Comparison of ENCODE assay signal across 17 cellular contexts in the genomic region with DNA sequence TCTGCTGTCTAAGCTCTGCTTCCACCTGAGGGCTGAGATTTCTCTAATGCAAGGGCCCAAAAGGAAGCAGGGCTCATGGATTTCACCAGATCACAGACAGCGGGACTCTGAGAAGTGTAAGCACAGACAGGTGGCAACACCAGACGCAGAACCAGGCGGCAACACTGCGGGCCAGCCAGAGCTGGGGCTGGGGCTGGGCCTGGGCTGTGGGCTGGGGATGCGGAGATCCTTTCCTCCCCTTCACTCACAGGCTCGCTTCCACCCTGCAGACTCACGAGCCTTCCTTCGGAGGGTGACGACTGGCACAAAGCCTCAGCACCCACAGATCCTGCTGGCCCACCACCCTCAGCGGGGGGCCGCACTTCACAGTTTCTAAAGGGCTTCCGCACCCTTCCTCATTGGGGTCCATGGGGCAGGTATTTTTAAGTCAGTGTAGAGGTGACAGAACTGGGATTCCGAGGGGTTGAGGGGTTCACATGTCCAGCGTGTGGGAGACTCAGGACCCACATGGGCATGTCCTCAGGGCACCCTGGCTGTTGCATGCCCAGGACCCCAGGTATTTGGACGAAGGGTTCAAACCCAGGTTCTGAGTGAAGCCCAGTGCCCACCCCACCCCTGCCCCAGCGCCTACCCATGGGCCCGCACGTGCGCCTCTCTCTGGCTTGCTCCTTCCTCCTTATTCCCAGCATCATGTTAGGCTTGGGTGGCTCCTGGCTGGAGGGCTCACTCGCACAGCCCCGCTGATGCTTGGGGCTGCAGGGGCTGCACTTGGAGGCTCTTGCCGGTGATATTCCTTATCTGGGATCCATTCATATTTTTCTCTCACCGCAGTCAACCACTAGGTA.
"Had no signal": no experiment of that assay in that cellular context is flagged by ENCODE, and none has a peak within 500 bp of the region (broad histone marks: within the 10 kb centered on the region; RNA-seq: fewer than 3 reads in every experiment).

No MANE protein-coding gene starts in this region.

- H3K27me3 ChIP-seq: ascending aorta had no signal

- H3K4me1 Mint-ChIP-seq: activated CD4-positive, alpha-beta T cell treated with anti-CD3 and anti-CD28 coated beads, Interleukin-2, amount 10 ng/mL, durations not matched to agents 7 days and 5 days; memory B cell had no signal

- H3K36me3 ChIP-seq: ascending aorta, spleen had no signal

- H3K9me3 ChIP-seq: ascending aorta, spleen had no signal

- H3K4me1 ChIP-seq: ascending aorta, spleen had no signal

- H3K27ac Mint-ChIP-seq: activated CD4-positive, alpha-beta T cell treated with anti-CD3 and anti-CD28 coated beads, Interleukin-2, amount 10 ng/mL, durations not matched to agents 7 days and 5 days; activated CD8-positive, alpha-beta T cell treated with anti-CD3 and anti-CD28 coated beads, Interleukin-2, amount 10 ng/mL, durations not matched to agents 7 days and 5 days; immature natural killer cell; memory B cell; naive thymus-derived CD4-positive, alpha-beta T cell had no signal

- H3K36me3 Mint-ChIP-seq: immature natural killer cell; memory B cell; naive thymus-derived CD4-positive, alpha-beta T cell had no signal

- H3K4me3 Mint-ChIP-seq: activated CD4-positive, alpha-beta T cell treated with anti-CD3 and anti-CD28 coated beads, Interleukin-2, amount 10 ng/mL, durations not matched to agents 7 days and 5 days; activated CD8-positive, alpha-beta T cell treated with anti-CD3 and anti-CD28 coated beads, Interleukin-2, amount 10 ng/mL, durations not matched to agents 7 days and 5 days; activated T-cell treated with anti-CD3 and anti-CD28 coated beads, Interleukin-2, amount 50 U/mL, for 4 hours; immature natural killer cell; memory B cell; naive thymus-derived CD4-positive, alpha-beta T cell had no signal

- H3K27ac ChIP-seq: ascending aorta, coronary artery, spleen had no signal

- H3K4me3 ChIP-seq: ascending aorta, coronary artery, spleen had no signal

- DNase-seq: activated CD4-positive, alpha-beta T cell treated with anti-CD3 and anti-CD28 coated beads, Interleukin-2, amount 10 ng/mL, durations not matched to agents 7 days and 5 days; activated CD8-positive, alpha-beta memory T cell treated with anti-CD3 and anti-CD28 coated beads, Interleukin-2, amount 50 U/mL, for 4 hours; activated CD8-positive, alpha-beta T cell treated with anti-CD3 and anti-CD28 coated beads, Interleukin-2, amount 10 ng/mL, durations not matched to agents 7 days and 5 days; activated naive CD4-positive, alpha-beta T cell treated with anti-CD3 and anti-CD28 coated beads, Interleukin-2, amount 50 U/mL, for 16 hours; activated T-cell treated with anti-CD3 and anti-CD28 coated beads, Interleukin-2, amount 50 U/mL, for 4 hours; effector CD4-positive, alpha-beta T cell; immature natural killer cell; naive thymus-derived CD4-positive, alpha-beta T cell; spleen; stimulated activated CD4-positive, alpha-beta T cell treated with anti-CD3 and anti-CD28 coated beads, Interleukin-4, amount 100 ng/mL, for 4 hours; stimulated activated naive CD4-positive, alpha-beta T cell; T-helper 1 cell; T-helper 9 cell had no signal

- ATAC-seq: activated CD8-positive, alpha-beta T cell treated with anti-CD3 and anti-CD28 coated beads, Interleukin-2, amount 10 ng/mL, durations not matched to agents 7 days and 5 days; activated T-cell treated with anti-CD3 and anti-CD28 coated beads, Interleukin-2, amount 50 U/mL, for 4 hours; esophagus mucosa; naive thymus-derived CD4-positive, alpha-beta T cell had no signal

- H3K9me3 Mint-ChIP-seq: activated CD4-positive, alpha-beta T cell treated with anti-CD3 and anti-CD28 coated beads, Interleukin-2, amount 10 ng/mL, durations not matched to agents 7 days and 5 days; activated T-cell treated with anti-CD3 and anti-CD28 coated beads, Interleukin-2, amount 50 U/mL, for 4 hours; immature natural killer cell; memory B cell; naive thymus-derived CD4-positive, alpha-beta T cell had no signal
